In the genomic region with DNA sequence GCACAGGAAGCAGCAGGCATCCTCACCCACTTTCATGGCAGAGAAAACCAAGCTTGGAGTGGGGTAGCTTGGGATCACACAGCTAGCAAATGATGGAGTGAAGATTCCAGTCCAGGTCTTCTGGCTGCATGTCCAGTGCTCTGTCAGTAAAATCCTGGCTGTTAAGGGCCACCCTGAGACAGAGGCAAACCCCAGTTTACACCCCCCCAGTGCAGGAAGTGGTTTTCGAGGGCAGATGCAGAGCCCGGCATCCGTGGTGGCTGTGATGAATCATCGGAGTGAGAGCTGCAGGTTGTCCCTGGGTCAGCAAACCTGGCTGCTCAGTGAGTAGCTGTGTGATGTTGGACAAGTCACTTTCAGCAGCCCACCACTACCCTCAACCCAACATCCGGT, we compare ENCODE assay signal across 8 cellular contexts.
A peak's percentile ranks its signal among the peaks of the same experiment; 100 is the strongest.
DNase-seq lines count a peak whose midpoint lies in the region; ATAC-seq and TF ChIP-seq lines count a peak whose summit lies in the region.

No MANE protein-coding gene starts in this region.

- ATAC-seq in GM18502 (IDR thresholded peaks at IDR 0.05; ENCODE audit: poor library complexity, unreplicated experiment) = peak; percentile 68
- ATAC-seq in HG02763 (IDR thresholded peaks at IDR 0.05; ENCODE audit: unreplicated experiment) = peak; percentile 58
- no peak for ATAC-seq in GM23338

- no peak overlapping the region for H3K4me3 ChIP-seq in epithelial cell of proximal tubule (ENCODE audit: low read depth, low read length)
- no peak overlapping the region for H3K4me3 ChIP-seq in skeletal muscle cell (ENCODE audit: low read depth, low read length)
- no peak overlapping the region for H3K4me3 ChIP-seq in GM23338

- DNase-seq in NCI-H69 (lab: John Stamatoyannopoulos, UW) (peak; percentile 53), epithelial cell of proximal tubule (ENCODE audit: low read depth) (peak; percentile 84), skeletal muscle cell (ENCODE audit: low read depth) (peak; percentile 92), cerebellar nuclear complex (lab: John Stamatoyannopoulos, UW) (no peak), GM23338 (ENCODE audit: low spot score) (no peak)
- peak; percentile 90 for DNase-seq in activated CD8-positive, alpha-beta memory T cell treated with anti-CD3 and anti-CD28 coated beads for 24 hours

- no peaks in the 10 kb centered on the region for H3K79me2 ChIP-seq in GM23338 (replicated peaks; ENCODE audit: insufficient read depth)

- H3K4me1 ChIP-seq in GM23338 (ENCODE audit: insufficient read depth) = peaks cover 11% of the 10 kb centered on the region; the same call in 1 of the 2 replicates

- no peak overlapping the region for H3K27ac ChIP-seq in GM23338 (ENCODE audit: low read depth)

- H3K27me3 Mint-ChIP-seq in GM23338 (ENCODE audit: insufficient read depth, low read depth, poor library complexity) = peaks cover 8% of the 10 kb centered on the region

- no peaks in the 10 kb centered on the region for H3K9me3 Mint-ChIP-seq in GM23338

- H4K20me1 ChIP-seq in GM23338 (replicated peaks; ENCODE audit: insufficient read depth) = no peaks in the 10 kb centered on the region

- no peak for TF ChIP-seq CTCF in epithelial cell of proximal tubule (conservative IDR thresholded peaks at IDR 0.05; ENCODE audit: low read depth, low read length)
- TF ChIP-seq CTCF in GM23338 (conservative IDR thresholded peaks at IDR 0.05; ENCODE audit: low read depth in 2 of 2) = no peak

- no peaks in the 10 kb centered on the region for H3K27me3 ChIP-seq in GM23338 (ENCODE audit: insufficient read depth)

- H3K4me3 Mint-ChIP-seq in GM23338 = no peak overlapping the region

- no peaks in the 10 kb centered on the region for H3K36me3 ChIP-seq in GM23338 (ENCODE audit: insufficient read depth)

- H3F3A ChIP-seq in GM23338 (replicated peaks; ENCODE audit: low read depth) = no peaks in the 10 kb centered on the region

- H3K36me3 Mint-ChIP-seq in GM23338 (ENCODE audit: low read depth) = peaks cover 5% of the 10 kb centered on the region; the same call in 1 of the 3 replicates

- H3K27ac Mint-ChIP-seq in GM23338 = no peak overlapping the region

- H3K4me1 Mint-ChIP-seq in GM23338 = peaks cover 24% of the 10 kb centered on the region

- no peak overlapping the region for H3K4me2 ChIP-seq in GM23338

- H3K9me2 ChIP-seq in GM23338 (ENCODE audit: insufficient read depth) = no peaks in the 10 kb centered on the region

- no peak overlapping the region for H2AFZ ChIP-seq in GM23338

TF ChIP-seq in GM23338, 12 proteins besides CTCF, POLR2A, EP300 and RAD21 (continues in another document):
- no peak for TF ChIP-seq JUNB (IDR thresholded peaks at IDR 0.05; ENCODE audit: unreplicated experiment)
- TF ChIP-seq STAT1 (IDR thresholded peaks at IDR 0.05; ENCODE audit: unreplicated experiment) = no peak
- TF ChIP-seq, protein P1, sequence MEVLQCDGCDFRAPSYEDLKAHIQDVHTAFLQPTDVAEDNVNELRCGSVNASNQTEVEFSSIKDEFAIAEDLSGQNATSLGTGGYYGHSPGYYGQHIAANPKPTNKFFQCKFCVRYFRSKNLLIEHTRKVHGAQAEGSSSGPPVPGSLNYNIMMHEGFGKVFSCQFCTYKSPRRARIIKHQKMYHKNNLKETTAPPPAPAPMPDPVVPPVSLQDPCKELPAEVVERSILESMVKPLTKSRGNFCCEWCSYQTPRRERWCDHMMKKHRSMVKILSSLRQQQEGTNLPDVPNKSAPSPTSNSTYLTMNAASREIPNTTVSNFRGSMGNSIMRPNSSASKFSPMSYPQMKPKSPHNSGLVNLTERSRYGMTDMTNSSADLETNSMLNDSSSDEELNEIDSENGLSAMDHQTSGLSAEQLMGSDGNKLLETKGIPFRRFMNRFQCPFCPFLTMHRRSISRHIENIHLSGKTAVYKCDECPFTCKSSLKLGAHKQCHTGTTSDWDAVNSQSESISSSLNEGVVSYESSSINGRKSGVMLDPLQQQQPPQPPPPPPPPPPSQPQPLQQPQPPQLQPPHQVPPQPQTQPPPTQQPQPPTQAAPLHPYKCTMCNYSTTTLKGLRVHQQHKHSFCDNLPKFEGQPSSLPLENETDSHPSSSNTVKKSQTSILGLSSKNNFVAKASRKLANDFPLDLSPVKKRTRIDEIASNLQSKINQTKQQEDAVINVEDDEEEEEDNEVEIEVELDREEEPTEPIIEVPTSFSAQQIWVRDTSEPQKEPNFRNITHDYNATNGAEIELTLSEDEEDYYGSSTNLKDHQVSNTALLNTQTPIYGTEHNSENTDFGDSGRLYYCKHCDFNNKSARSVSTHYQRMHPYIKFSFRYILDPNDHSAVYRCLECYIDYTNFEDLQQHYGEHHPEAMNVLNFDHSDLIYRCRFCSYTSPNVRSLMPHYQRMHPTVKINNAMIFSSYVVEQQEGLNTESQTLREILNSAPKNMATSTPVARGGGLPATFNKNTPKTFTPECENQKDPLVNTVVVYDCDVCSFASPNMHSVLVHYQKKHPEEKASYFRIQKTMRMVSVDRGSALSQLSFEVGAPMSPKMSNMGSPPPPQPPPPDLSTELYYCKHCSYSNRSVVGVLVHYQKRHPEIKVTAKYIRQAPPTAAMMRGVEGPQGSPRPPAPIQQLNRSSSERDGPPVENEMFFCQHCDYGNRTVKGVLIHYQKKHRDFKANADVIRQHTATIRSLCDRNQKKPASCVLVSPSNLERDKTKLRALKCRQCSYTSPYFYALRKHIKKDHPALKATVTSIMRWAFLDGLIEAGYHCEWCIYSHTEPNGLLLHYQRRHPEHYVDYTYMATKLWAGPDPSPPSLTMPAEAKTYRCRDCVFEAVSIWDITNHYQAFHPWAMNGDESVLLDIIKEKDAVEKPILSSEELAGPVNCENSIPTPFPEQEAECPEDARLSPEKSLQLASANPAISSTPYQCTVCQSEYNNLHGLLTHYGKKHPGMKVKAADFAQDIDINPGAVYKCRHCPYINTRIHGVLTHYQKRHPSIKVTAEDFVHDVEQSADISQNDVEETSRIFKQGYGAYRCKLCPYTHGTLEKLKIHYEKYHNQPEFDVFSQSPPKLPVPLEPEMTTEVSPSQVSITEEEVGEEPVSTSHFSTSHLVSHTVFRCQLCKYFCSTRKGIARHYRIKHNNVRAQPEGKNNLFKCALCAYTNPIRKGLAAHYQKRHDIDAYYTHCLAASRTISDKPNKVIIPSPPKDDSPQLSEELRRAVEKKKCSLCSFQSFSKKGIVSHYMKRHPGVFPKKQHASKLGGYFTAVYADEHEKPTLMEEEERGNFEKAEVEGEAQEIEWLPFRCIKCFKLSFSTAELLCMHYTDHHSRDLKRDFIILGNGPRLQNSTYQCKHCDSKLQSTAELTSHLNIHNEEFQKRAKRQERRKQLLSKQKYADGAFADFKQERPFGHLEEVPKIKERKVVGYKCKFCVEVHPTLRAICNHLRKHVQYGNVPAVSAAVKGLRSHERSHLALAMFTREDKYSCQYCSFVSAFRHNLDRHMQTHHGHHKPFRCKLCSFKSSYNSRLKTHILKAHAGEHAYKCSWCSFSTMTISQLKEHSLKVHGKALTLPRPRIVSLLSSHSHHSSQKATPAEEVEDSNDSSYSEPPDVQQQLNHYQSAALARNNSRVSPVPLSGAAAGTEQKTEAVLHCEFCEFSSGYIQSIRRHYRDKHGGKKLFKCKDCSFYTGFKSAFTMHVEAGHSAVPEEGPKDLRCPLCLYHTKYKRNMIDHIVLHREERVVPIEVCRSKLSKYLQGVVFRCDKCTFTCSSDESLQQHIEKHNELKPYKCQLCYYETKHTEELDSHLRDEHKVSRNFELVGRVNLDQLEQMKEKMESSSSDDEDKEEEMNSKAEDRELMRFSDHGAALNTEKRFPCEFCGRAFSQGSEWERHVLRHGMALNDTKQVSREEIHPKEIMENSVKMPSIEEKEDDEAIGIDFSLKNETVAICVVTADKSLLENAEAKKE (CRISPR knock-in tag; IDR thresholded peaks at IDR 0.05) = no peak
- TF ChIP-seq REST (IDR thresholded peaks at IDR 0.05; ENCODE audit: unreplicated experiment) = no peak
- no peak for TF ChIP-seq EZH2phosphoT487 (IDR thresholded peaks at IDR 0.05; ENCODE audit: unreplicated experiment)
- TF ChIP-seq ZNF114 (CRISPR knock-in tag; IDR thresholded peaks at IDR 0.05) = no peak
- TF ChIP-seq, protein P2, sequence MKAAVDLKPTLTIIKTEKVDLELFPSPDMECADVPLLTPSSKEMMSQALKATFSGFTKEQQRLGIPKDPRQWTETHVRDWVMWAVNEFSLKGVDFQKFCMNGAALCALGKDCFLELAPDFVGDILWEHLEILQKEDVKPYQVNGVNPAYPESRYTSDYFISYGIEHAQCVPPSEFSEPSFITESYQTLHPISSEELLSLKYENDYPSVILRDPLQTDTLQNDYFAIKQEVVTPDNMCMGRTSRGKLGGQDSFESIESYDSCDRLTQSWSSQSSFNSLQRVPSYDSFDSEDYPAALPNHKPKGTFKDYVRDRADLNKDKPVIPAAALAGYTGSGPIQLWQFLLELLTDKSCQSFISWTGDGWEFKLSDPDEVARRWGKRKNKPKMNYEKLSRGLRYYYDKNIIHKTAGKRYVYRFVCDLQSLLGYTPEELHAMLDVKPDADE (IDR thresholded peaks at IDR 0.05) = no peak
- no peak for TF ChIP-seq NANOG (IDR thresholded peaks at IDR 0.05; ENCODE audit: borderline replicate concordance)
- no peak for TF ChIP-seq ZNF331 (CRISPR knock-in tag; IDR thresholded peaks at IDR 0.05; ENCODE audit: low read depth)
- TF ChIP-seq EZH2 (IDR thresholded peaks at IDR 0.05; ENCODE audit: low read depth, unreplicated experiment) = no peak
- TF ChIP-seq POLR2AphosphoS5 (IDR thresholded peaks at IDR 0.05; ENCODE audit: low read depth) = no peak

Comparison
In these comparisons a context has a peak if more than half of its experiments do, and no peak if none do; other contexts are left out.
1. DNase-seq: peak in NCI-H69 (single experiment), activated CD8-positive, alpha-beta memory T cell treated with anti-CD3 and anti-CD28 coated beads for 24 hours (single experiment), epithelial cell of proximal tubule (single experiment) and skeletal muscle cell (single experiment); none in cerebellar nuclear complex (0 of 2) and GM23338 (single experiment).